8 cellular contexts compared by ENCODE assay signal in the genomic region with DNA sequence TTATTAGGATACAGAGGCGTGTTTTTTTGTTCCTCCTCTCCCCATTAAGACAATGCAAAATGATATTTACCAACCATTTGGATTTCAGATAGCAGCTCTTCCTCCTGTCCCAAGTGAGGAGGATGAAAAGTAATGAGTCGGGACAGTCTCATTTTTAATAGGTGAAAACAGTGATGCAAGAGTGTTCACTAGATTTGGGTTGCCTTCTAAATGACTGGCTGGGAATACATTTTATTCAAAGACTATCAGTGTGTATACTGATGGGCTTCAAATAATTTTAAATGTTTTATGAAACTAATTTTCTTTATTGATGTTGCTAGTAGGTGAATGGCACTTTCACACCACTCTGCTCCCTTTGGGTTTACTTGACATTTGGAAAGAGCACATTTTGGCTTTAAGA. TPM values are rescaled to one million over a fixed set of nuclear protein-coding genes. Genes with fewer than 3 reads are reported as not detected.
A peak's percentile ranks its signal among the peaks of the same experiment; 100 is the strongest.
DNase-seq lines count a peak whose midpoint lies in the region; ATAC-seq, FAIRE-seq and TF ChIP-seq lines count a peak whose summit lies in the region.

No MANE protein-coding gene starts in this region.

- no peaks in the 10 kb centered on the region for H3K27me3 Mint-ChIP-seq in T-cell

- no peak for TF ChIP-seq CTCF in fibroblast of the aortic adventitia (IDR thresholded peaks at IDR 0.05; ENCODE audit: insufficient read depth, low read length)

- POLR2A ChIA-PET in T-cell (lab: Charles Lee) = interaction anchor here in 1 of 2 donors (0.6 kb wide), 1 partner anchor 80 kb away, joined by 3 read pairs; no protein-coding TSS in a partner anchor

- H3K4me1 Mint-ChIP-seq in T-cell = peaks cover 32 to 37% (median 37%) of the 10 kb centered on the region in 3 donors

- peak; percentile 77 for FAIRE-seq in GM19239 (lab: Jason Lieb, UNC)

- peak overlapping the region; percentile 86 to 95 (median 94) for H3K4me3 Mint-ChIP-seq in T-cell

- no peak for ATAC-seq in T-cell (replicated peaks in 1 of 4)
- ATAC-seq in HG02642 (IDR thresholded peaks at IDR 0.05; ENCODE audit: poor library complexity, unreplicated experiment) = no peak

- H3K27ac Mint-ChIP-seq in T-cell = peak overlapping the region; percentile 29 to 77

- H3K4me3 ChIP-seq in fibroblast of the aortic adventitia (ENCODE audit: low read depth, low read length) (peak overlapping the region; percentile 87), skeletal muscle cell (ENCODE audit: low read depth, low read length) (peak overlapping the region; percentile 89)

- H3K36me3 Mint-ChIP-seq in T-cell = peaks cover 9% of the 10 kb centered on the region

- H3K9me3 Mint-ChIP-seq in T-cell = no peaks in the 10 kb centered on the region

- CTCF ChIA-PET in T-cell (lab: Charles Lee) = interaction anchor here (0.5 to 0.6 kb wide), 2 partner anchors 107 to 207 kb away, joined by 3 read pairs; no protein-coding TSS in a partner anchor

- no peak for DNase-seq in GM19239 (ENCODE audit: insufficient read length, low spot score)
- no peak for DNase-seq in T-cell
- no peak for DNase-seq in fibroblast of the aortic adventitia (ENCODE audit: low read depth)
- no peak for DNase-seq in skeletal muscle cell (ENCODE audit: low read depth)
- DNase-seq in SHP77 (lab: John Stamatoyannopoulos, UW) = no peak
- no peak for DNase-seq in islet precursor cell
- DNase-seq in NCI-H2081 (lab: John Stamatoyannopoulos, UW) = no peak

RNA-seq across cellular contexts. Expression of a gene that starts 2.1 kb away (rescaled TPM):
- total RNA-seq in T-cell = 10 to 100 TPM; 58.2 to 72.4 (median 62.2) TPM
- 24.4 and 31.2 TPM in 2 replicates for total RNA-seq in fibroblast of the aortic adventitia (ENCODE audit: low replicate concordance)
